In the genomic region with DNA sequence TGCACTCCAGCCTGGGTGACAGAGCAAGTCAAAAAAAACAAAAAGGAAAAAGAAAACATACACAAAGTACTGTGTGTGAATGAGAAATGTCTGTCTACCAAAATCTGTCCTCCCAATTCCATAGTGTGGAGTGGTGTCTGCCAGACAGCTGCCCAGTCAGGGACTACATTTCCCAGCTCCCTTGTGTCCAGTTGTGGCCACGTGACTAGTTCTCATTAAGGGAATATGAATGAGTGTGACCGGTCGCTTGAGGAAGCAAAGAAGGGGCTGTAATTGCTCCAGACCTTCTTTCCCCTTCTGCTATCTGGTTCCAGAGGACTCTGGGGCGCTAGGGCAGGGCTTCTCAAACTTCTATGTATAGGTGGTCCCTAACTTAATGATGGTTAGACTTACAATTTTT, we compare ENCODE assay signal across 2 cellular contexts.
A peak's percentile ranks its signal among the peaks of the same experiment; 100 is the strongest.
TF ChIP-seq lines count a peak whose summit lies in the region.

No MANE protein-coding gene starts in this region.

TF ChIP-seq in SK-N-SH treated with all-trans-retinoic acid at 6 μM for 48 hours, 23 proteins besides CTCF, POLR2A, EP300 and RAD21 (continued from another document):
- TF ChIP-seq TOX (CRISPR knock-in tag; IDR thresholded peaks at IDR 0.05; ENCODE audit: borderline replicate concordance): no peak
- TF ChIP-seq CSDC2 (CRISPR knock-in tag; IDR thresholded peaks at IDR 0.05): no peak

TF ChIP-seq in WTC11, 78 proteins besides CTCF, POLR2A, EP300 and RAD21 (continued from another document):
- TF ChIP-seq, protein P1, sequence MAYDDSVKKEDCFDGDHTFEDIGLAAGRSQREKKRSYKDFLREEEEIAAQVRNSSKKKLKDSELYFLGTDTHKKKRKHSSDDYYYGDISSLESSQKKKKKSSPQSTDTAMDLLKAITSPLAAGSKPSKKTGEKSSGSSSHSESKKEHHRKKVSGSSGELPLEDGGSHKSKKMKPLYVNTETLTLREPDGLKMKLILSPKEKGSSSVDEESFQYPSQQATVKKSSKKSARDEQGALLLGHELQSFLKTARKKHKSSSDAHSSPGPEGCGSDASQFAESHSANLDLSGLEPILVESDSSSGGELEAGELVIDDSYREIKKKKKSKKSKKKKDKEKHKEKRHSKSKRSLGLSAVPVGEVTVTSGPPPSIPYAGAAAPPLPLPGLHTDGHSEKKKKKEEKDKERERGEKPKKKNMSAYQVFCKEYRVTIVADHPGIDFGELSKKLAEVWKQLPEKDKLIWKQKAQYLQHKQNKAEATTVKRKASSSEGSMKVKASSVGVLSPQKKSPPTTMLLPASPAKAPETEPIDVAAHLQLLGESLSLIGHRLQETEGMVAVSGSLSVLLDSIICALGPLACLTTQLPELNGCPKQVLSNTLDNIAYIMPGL (CRISPR knock-in tag; IDR thresholded peaks at IDR 0.05): no peak
- TF ChIP-seq ETV6 (CRISPR knock-in tag; IDR thresholded peaks at IDR 0.05) (no peak), GABPB1 (CRISPR knock-in tag; IDR thresholded peaks at IDR 0.05) (no peak), FOXJ3 (CRISPR knock-in tag; IDR thresholded peaks at IDR 0.05; ENCODE audit: borderline replicate concordance) (no peak), ZBTB21 (CRISPR knock-in tag; IDR thresholded peaks at IDR 0.05; ENCODE audit: borderline replicate concordance) (no peak), CBFB (CRISPR knock-in tag; IDR thresholded peaks at IDR 0.05; ENCODE audit: low read depth) (no peak), CREM (CRISPR knock-in tag; IDR thresholded peaks at IDR 0.05) (no peak), TEAD1 (CRISPR knock-in tag; IDR thresholded peaks at IDR 0.05) (no peak), PRRX2 (CRISPR knock-in tag; IDR thresholded peaks at IDR 0.05) (no peak)
- TF ChIP-seq, protein P2, sequence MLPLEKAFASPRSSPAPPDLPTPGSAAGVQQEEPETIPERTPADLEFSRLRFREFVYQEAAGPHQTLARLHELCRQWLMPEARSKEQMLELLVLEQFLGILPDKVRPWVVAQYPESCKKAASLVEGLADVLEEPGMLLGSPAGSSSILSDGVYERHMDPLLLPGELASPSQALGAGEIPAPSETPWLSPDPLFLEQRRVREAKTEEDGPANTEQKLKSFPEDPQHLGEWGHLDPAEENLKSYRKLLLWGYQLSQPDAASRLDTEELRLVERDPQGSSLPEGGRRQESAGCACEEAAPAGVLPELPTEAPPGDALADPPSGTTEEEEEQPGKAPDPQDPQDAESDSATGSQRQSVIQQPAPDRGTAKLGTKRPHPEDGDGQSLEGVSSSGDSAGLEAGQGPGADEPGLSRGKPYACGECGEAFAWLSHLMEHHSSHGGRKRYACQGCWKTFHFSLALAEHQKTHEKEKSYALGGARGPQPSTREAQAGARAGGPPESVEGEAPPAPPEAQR (CRISPR knock-in tag; IDR thresholded peaks at IDR 0.05): no peak
- TF ChIP-seq, protein P3, sequence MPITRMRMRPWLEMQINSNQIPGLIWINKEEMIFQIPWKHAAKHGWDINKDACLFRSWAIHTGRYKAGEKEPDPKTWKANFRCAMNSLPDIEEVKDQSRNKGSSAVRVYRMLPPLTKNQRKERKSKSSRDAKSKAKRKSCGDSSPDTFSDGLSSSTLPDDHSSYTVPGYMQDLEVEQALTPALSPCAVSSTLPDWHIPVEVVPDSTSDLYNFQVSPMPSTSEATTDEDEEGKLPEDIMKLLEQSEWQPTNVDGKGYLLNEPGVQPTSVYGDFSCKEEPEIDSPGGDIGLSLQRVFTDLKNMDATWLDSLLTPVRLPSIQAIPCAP (CRISPR knock-in tag; IDR thresholded peaks at IDR 0.05): no peak
- TF ChIP-seq, protein P4, sequence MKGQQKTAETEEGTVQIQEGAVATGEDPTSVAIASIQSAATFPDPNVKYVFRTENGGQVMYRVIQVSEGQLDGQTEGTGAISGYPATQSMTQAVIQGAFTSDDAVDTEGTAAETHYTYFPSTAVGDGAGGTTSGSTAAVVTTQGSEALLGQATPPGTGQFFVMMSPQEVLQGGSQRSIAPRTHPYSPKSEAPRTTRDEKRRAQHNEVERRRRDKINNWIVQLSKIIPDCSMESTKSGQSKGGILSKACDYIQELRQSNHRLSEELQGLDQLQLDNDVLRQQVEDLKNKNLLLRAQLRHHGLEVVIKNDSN (CRISPR knock-in tag; IDR thresholded peaks at IDR 0.05): peak; percentile 83
- TF ChIP-seq, protein P5, sequence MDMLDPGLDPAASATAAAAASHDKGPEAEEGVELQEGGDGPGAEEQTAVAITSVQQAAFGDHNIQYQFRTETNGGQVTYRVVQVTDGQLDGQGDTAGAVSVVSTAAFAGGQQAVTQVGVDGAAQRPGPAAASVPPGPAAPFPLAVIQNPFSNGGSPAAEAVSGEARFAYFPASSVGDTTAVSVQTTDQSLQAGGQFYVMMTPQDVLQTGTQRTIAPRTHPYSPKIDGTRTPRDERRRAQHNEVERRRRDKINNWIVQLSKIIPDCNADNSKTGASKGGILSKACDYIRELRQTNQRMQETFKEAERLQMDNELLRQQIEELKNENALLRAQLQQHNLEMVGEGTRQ (CRISPR knock-in tag; IDR thresholded peaks at IDR 0.05): peak; percentile 82
- TF ChIP-seq, protein P6, sequence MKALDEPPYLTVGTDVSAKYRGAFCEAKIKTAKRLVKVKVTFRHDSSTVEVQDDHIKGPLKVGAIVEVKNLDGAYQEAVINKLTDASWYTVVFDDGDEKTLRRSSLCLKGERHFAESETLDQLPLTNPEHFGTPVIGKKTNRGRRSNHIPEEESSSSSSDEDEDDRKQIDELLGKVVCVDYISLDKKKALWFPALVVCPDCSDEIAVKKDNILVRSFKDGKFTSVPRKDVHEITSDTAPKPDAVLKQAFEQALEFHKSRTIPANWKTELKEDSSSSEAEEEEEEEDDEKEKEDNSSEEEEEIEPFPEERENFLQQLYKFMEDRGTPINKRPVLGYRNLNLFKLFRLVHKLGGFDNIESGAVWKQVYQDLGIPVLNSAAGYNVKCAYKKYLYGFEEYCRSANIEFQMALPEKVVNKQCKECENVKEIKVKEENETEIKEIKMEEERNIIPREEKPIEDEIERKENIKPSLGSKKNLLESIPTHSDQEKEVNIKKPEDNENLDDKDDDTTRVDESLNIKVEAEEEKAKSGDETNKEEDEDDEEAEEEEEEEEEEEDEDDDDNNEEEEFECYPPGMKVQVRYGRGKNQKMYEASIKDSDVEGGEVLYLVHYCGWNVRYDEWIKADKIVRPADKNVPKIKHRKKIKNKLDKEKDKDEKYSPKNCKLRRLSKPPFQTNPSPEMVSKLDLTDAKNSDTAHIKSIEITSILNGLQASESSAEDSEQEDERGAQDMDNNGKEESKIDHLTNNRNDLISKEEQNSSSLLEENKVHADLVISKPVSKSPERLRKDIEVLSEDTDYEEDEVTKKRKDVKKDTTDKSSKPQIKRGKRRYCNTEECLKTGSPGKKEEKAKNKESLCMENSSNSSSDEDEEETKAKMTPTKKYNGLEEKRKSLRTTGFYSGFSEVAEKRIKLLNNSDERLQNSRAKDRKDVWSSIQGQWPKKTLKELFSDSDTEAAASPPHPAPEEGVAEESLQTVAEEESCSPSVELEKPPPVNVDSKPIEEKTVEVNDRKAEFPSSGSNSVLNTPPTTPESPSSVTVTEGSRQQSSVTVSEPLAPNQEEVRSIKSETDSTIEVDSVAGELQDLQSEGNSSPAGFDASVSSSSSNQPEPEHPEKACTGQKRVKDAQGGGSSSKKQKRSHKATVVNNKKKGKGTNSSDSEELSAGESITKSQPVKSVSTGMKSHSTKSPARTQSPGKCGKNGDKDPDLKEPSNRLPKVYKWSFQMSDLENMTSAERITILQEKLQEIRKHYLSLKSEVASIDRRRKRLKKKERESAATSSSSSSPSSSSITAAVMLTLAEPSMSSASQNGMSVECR (CRISPR knock-in tag; IDR thresholded peaks at IDR 0.05; ENCODE audit: borderline replicate concordance): no peak
